24 cellular contexts compared by ENCODE assay signal in genomic region chr13:44410328-44410859, GRCh38. TPM values are rescaled to one million over a fixed set of nuclear protein-coding genes. Genes with fewer than 3 reads are reported as not detected.
A peak's percentile ranks its signal among the peaks of the same experiment; 100 is the strongest.
DNase-seq lines count a peak whose midpoint lies in the region; ATAC-seq and TF ChIP-seq lines count a peak whose summit lies in the region.
"Had no signal": no experiment of that assay in that cellular context is flagged by ENCODE, and none has a peak within 500 bp of the region (broad histone marks: within the 10 kb centered on the region; RNA-seq: fewer than 3 reads in every experiment).

No MANE protein-coding gene starts in this region.

- in situ Hi-C loops in brain microvascular endothelial cell (cut with HindIII; ENCODE audit: low pct_ligation_motif_present, low sequenced_read_pairs), result no loop called here

- BruUV-seq in A673 (replicated peaks; lab: Mats Ljungman, UMichigan), result no TSS peak

- 0 out of 2 replicates have a peak, but pooled peaks have one; percentile 14 for TF ChIP-seq CTCF in A673 (conservative IDR thresholded peaks at IDR 0.05; ENCODE audit: low read depth, low read length)
- TF ChIP-seq CTCF in GM12865 (IDR thresholded peaks at IDR 0.05; ENCODE audit: insufficient read depth, low read depth, low read length, missing control alignments), result no peak
- TF ChIP-seq CTCF in brain microvascular endothelial cell (IDR thresholded peaks at IDR 0.05; ENCODE audit: low read depth, low read length, missing control alignments), result peak; percentile 14
- TF ChIP-seq CTCF in nephron progenitor cell (IDR thresholded peaks at IDR 0.05), result no peak

- ATAC-seq in T-helper 17 cell, result no peak
- ATAC-seq in HG02588 (IDR thresholded peaks at IDR 0.05; ENCODE audit: unreplicated experiment), result no peak
- ATAC-seq: right cardiac atrium had no signal

- no peaks in the 10 kb centered on the region for H3K4me1 ChIP-seq in A673 (ENCODE audit: insufficient read depth, low read length, poor library complexity, severe bottlenecking)

- H3K4me1 Mint-ChIP-seq in nephron progenitor cell, result peaks cover 75% of the 10 kb centered on the region
- peaks cover 2% of the 10 kb centered on the region for H3K4me1 Mint-ChIP-seq in T-helper 17 cell
- H3K4me1 Mint-ChIP-seq: activated CD4-positive, alpha-beta memory T cell treated with anti-CD3 and anti-CD28 coated beads, Interleukin-2, amount 10 ng/mL, durations not matched to agents 7 days and 5 days; IgD-negative memory B cell had no signal

- intact Hi-C loops in A673 (cut with micrococcal nuclease; ENCODE audit: unreplicated experiment), result no loop called here

- no peaks in the 10 kb centered on the region for H3K36me3 ChIP-seq in A673 (ENCODE audit: insufficient read depth, low read length, poor library complexity, severe bottlenecking)
- H3K36me3 ChIP-seq in brain microvascular endothelial cell (replicated peaks), result no peaks in the 10 kb centered on the region
- H3K36me3 ChIP-seq: ovary had no signal

- peak overlapping the region; percentile 22 for H3K27ac Mint-ChIP-seq in nephron progenitor cell
- no peak overlapping the region for H3K27ac Mint-ChIP-seq in T-helper 17 cell
- H3K27ac Mint-ChIP-seq: activated CD4-positive, alpha-beta memory T cell treated with anti-CD3 and anti-CD28 coated beads, Interleukin-2, amount 10 ng/mL, durations not matched to agents 7 days and 5 days; CD4-positive, alpha-beta T cell; IgD-negative memory B cell had no signal

- CTCF ChIA-PET in A673 (lab: Charles Lee), result no interaction called here

- H3K4me3 Mint-ChIP-seq in nephron progenitor cell (no peak overlapping the region), T-helper 17 cell (no peak overlapping the region)
- H3K4me3 Mint-ChIP-seq: activated CD4-positive, alpha-beta memory T cell treated with anti-CD3 and anti-CD28 coated beads, Interleukin-2, amount 10 ng/mL, durations not matched to agents 7 days and 5 days; CD4-positive, alpha-beta T cell; IgD-negative memory B cell had no signal

- H3K9me3 Mint-ChIP-seq in nephron progenitor cell, result peaks cover 8% of the 10 kb centered on the region
- H3K9me3 Mint-ChIP-seq: activated CD4-positive, alpha-beta memory T cell treated with anti-CD3 and anti-CD28 coated beads, Interleukin-2, amount 10 ng/mL, durations not matched to agents 7 days and 5 days; CD4-positive, alpha-beta T cell had no signal

- DNase-seq in A673 (ENCODE audit: low spot score) (no peak), GM12865 (ENCODE audit: low read depth) (peak; percentile 28), brain microvascular endothelial cell (no peak), nephron progenitor cell (no peak), T-helper 17 cell (no peak), DMS153 treated with DMSO at 0.1 percent for 48 hours (lab: John Stamatoyannopoulos, UW; ENCODE audit: unreplicated experiment) (no peak), amniotic stem cell (lab: John Stamatoyannopoulos, UW) (no peak)
- DNase-seq: activated CD4-positive, alpha-beta memory T cell treated with anti-CD3 and anti-CD28 coated beads, Interleukin-2, amount 10 ng/mL, durations not matched to agents 7 days and 5 days; activated CD4-positive, CD25-positive, alpha-beta regulatory T cell; activated gamma-delta T cell treated with Interleukin-2 at 50 U/mL for 16 hours; CD4-positive, alpha-beta T cell; DMS 273 treated with DMSO at 0.1 percent for 48 hours; glutamatergic neuron; kidney glomerular epithelial cell; NCI-H1417 treated with DMSO at 0.1 percent for 48 hours; NCI-H2171; NCI-H69; ovary; right cardiac atrium; Right ventricle myocardium superior; stimulated activated CD8-positive, alpha-beta memory T cell treated with anti-CD3 and anti-CD28 coated beads, Interleukin-4, amount 100 ng/mL, for 48 hours had no signal

- H3K36me3 Mint-ChIP-seq in nephron progenitor cell (ENCODE audit: low read depth), result peaks cover 4% of the 10 kb centered on the region
- H3K36me3 Mint-ChIP-seq in T-helper 17 cell (ENCODE audit: low read depth), result no peaks in the 10 kb centered on the region
- H3K36me3 Mint-ChIP-seq: IgD-negative memory B cell had no signal

- H3K9me3 ChIP-seq in A673 (ENCODE audit: low read depth, low read length, poor library complexity, severe bottlenecking) (no peaks in the 10 kb centered on the region), T-helper 17 cell (ENCODE audit: control insufficient read depth, low read length, poor library complexity, severe bottlenecking) (no peaks in the 10 kb centered on the region)
- H3K9me3 ChIP-seq: ovary had no signal

- POLR2A ChIA-PET in A673 (lab: Charles Lee; ENCODE audit: low non-redundant PET), result no interaction called here

- H3K27me3 ChIP-seq in A673 (replicated peaks; ENCODE audit: insufficient read depth, low read depth, low read length, poor library complexity) (no peaks in the 10 kb centered on the region), brain microvascular endothelial cell (replicated peaks) (no peaks in the 10 kb centered on the region)
- H3K27me3 ChIP-seq: ovary had no signal

- peaks cover 10% of the 10 kb centered on the region for H3K27me3 Mint-ChIP-seq in nephron progenitor cell (ENCODE audit: low read depth, poor library complexity)
- peaks cover 42% of the 10 kb centered on the region for H3K27me3 Mint-ChIP-seq in T-helper 17 cell
- H3K27me3 Mint-ChIP-seq: CD4-positive, alpha-beta T cell had no signal

- H3K27ac ChIP-seq in A673 (ENCODE audit: low read depth, low read length, poor library complexity, severe bottlenecking), result no peak overlapping the region
- no peak overlapping the region for H3K27ac ChIP-seq in brain microvascular endothelial cell
- H3K27ac ChIP-seq: ovary had no signal

- H3K4me3 ChIP-seq in A673 (ENCODE audit: low read depth, low read length, poor library complexity, severe bottlenecking) (no peak overlapping the region), GM12865 (ENCODE audit: low read depth, low read length) (no peak overlapping the region), brain microvascular endothelial cell (ENCODE audit: low read depth, low read length) (no peak overlapping the region)
- H3K4me3 ChIP-seq: ovary had no signal

RNA-seq across cellular contexts. Expression of gene SERP2, which starts 36.8 kb away (rescaled TPM):
- 0.69 and 1.5 TPM in 2 replicates for total RNA-seq in A673 (2021)
- total RNA-seq in T-helper 17 cell, result not detected
- total RNA-seq: activated CD4-positive, alpha-beta memory T cell treated with anti-CD3 and anti-CD28 coated beads, Interleukin-2, amount 10 ng/mL, durations not matched to agents 7 days and 5 days; CD4-positive, alpha-beta T cell; MCF 10A had no signal

Comparison
In these comparisons a context has a peak if more than half of its experiments do, and no peak if none do; other contexts are left out.
1. CTCF ChIP-seq: peak in A673 (single experiment) and brain microvascular endothelial cell (single experiment); none in GM12865 (single experiment) and nephron progenitor cell (single experiment).